ENCODE assay signal across 8 cellular contexts in genomic region chr16:9090960-9091866, GRCh38. TPM values are rescaled to one million over a fixed set of nuclear protein-coding genes. Genes with fewer than 3 reads are reported as not detected.
DNase-seq lines count a peak whose midpoint lies in the region; ATAC-seq and TF ChIP-seq lines count a peak whose summit lies in the region.

A gene with protein sequence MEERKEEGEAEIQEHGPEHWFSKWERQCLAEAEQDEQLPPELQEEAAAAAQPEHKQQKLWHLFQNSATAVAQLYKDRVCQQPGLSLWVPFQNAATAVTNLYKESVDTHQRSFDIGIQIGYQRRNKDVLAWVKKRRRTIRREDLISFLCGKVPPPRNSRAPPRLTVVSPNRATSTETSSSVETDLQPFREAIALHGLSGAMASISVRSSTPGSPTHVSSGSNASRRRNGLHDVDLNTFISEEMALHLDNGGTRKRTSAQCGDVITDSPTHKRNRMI (plus strand): TSS chr16:9091644. CDS start chr16:9092045, 401 bp downstream.

- H3K4me3 Mint-ChIP-seq in activated naive CD8-positive, alpha-beta T cell, result peak within 1 kb of the TSS; percentile 94

- peak within 1 kb of the TSS; percentile 75 for H2AFZ ChIP-seq in osteoblast (ENCODE audit: low read length)

- H3K4me1 ChIP-seq in osteoblast (ENCODE audit: insufficient read depth, low read length) (peaks cover 28% of the 10 kb centered on the region), thoracic aorta (ENCODE audit: control insufficient read depth in 1 of 2, low read depth in 2 of 2) (peaks cover 29 to 31% of the 10 kb centered on the region in 2 donors)

- peak within 1 kb of the TSS; percentile 99 for H3K4me2 ChIP-seq in osteoblast (ENCODE audit: insufficient read depth, low read length)

- H3K4me1 Mint-ChIP-seq in activated naive CD8-positive, alpha-beta T cell (ENCODE audit: low read depth), result peaks cover 31% of the 10 kb centered on the region

- peak within 1 kb of the TSS; percentile 90 for H3K27ac ChIP-seq in osteoblast (ENCODE audit: low read depth, low read length)
- peak within 1 kb of the TSS; percentile 98 for H3K27ac ChIP-seq in thoracic aorta

- no peaks in the 10 kb centered on the region for H3K9me3 Mint-ChIP-seq in activated naive CD8-positive, alpha-beta T cell (ENCODE audit: low read depth)

- no peaks in the 10 kb centered on the region for H3K27me3 ChIP-seq in osteoblast (ENCODE audit: insufficient read depth, low read length)
- H3K27me3 ChIP-seq in thoracic aorta (replicated peaks; ENCODE audit: insufficient read depth), result no peaks in the 10 kb centered on the region

- peaks cover 14% of the 10 kb centered on the region for H3K36me3 Mint-ChIP-seq in activated naive CD8-positive, alpha-beta T cell

- H3K4me3 ChIP-seq in GM08714 (ENCODE audit: low read length), result peak within 1 kb of the TSS; percentile 86
- peak within 1 kb of the TSS; percentile 98 for H3K4me3 ChIP-seq in osteoblast (ENCODE audit: insufficient read depth, low read length)
- H3K4me3 ChIP-seq in thoracic aorta, result peak within 1 kb of the TSS; percentile 93

- peaks cover 27% of the 10 kb centered on the region for H3K36me3 ChIP-seq in osteoblast (ENCODE audit: insufficient read depth, low read length)
- peaks cover 5% of the 10 kb centered on the region for H3K36me3 ChIP-seq in thoracic aorta

- H3K9me3 ChIP-seq in osteoblast (ENCODE audit: low read depth, low read length) (no peaks in the 10 kb centered on the region), thoracic aorta (no peaks in the 10 kb centered on the region)

- TF ChIP-seq CTCF in osteoblast (IDR thresholded peaks at IDR 0.05; ENCODE audit: extremely low read depth, low read depth, low read length) (no peak), thoracic aorta (IDR thresholded peaks at IDR 0.05) (no peak)

- peaks cover 47% of the 10 kb centered on the region for H3K79me2 ChIP-seq in osteoblast (ENCODE audit: insufficient read depth, low read length)

- H3K27ac Mint-ChIP-seq in activated naive CD8-positive, alpha-beta T cell, result peak within 1 kb of the TSS; percentile 95

- DNase-seq in NCI-H1092 treated with DMSO at 0.1 percent for 48 hours (lab: John Stamatoyannopoulos, UW) (peak; percentile 100), SKM-1 (lab: John Stamatoyannopoulos, UW; ENCODE audit: unreplicated experiment) (peak; percentile 99), glomerular visceral epithelial cell (ENCODE audit: extremely low spot score) (peak; percentile 100), osteoblast (ENCODE audit: insufficient read length, low spot score, missing footprints) (peak; percentile 99), thoracic aorta (ENCODE audit: low spot score) (peak; percentile 100)

- ATAC-seq in HG02610 (IDR thresholded peaks at IDR 0.05; ENCODE audit: unreplicated experiment) (peak; percentile 94), thoracic aorta (ENCODE audit: insufficient number of reproducible peaks, low FRiP score, low read depth) (peak; percentile 96)

- H4K20me1 ChIP-seq in osteoblast (ENCODE audit: insufficient read depth, low read length), result peaks cover 35% of the 10 kb centered on the region

- H3K27me3 Mint-ChIP-seq in activated naive CD8-positive, alpha-beta T cell, result no peaks in the 10 kb centered on the region

RNA-seq across cellular contexts. Expression of the gene that starts here (rescaled TPM):
- total RNA-seq in osteoblast (86.3 and 93.4 TPM in 2 replicates), thoracic aorta (10 to 100 TPM; 60.4 to 90.8 TPM)

Comparison
In these comparisons a context has a peak if more than half of its experiments do, and no peak if none do; other contexts are left out.
1. Peak in every context shown above with its lines: DNase-seq, ATAC-seq, H3K4me3 ChIP-seq and H3K27ac ChIP-seq.